Comparison of ENCODE assay signal across 8 cellular contexts in genomic region chr9:3478549-3478953, GRCh38. TPM values are rescaled to one million over a fixed set of nuclear protein-coding genes. Genes with fewer than 3 reads are reported as not detected.
A peak's percentile ranks its signal among the peaks of the same experiment; 100 is the strongest.
DNase-seq lines count a peak whose midpoint lies in the region; ATAC-seq, FAIRE-seq and TF ChIP-seq lines count a peak whose summit lies in the region.

No MANE protein-coding gene starts in this region.

- peak; percentile 46; the same call in 1 of the 2 replicates for ATAC-seq in HCT116

- H4K20me1 ChIP-seq in HCT116 (ENCODE audit: insufficient read depth): no peaks in the 10 kb centered on the region; the same call in 1 of the 2 replicates

- no peaks in the 10 kb centered on the region for H3K27me3 ChIP-seq in HCT116 (ENCODE audit: insufficient read depth, low read length)

- no peak for FAIRE-seq in HTR-8/SVneo (lab: Jason Lieb, UNC)

- no peak overlapping the region for H3K4me3 ChIP-seq in HCT116 (replicated peaks in 1 of 2; ENCODE audit: low read depth in 1 of 2, low read length in 2 of 2)

- H3K9me2 ChIP-seq in HCT116 (ENCODE audit: insufficient read depth): no peaks in the 10 kb centered on the region

- peak overlapping the region; percentile 33 for H3K4me2 ChIP-seq in HCT116 (ENCODE audit: low read length)

- no TSS peak for BruUV-seq in HCT116 (replicated peaks; lab: Mats Ljungman, UMichigan)

- no peaks in the 10 kb centered on the region for H3K36me3 ChIP-seq in HCT116 (ENCODE audit: control insufficient read depth in 1 of 2, insufficient read depth in 2 of 2, low read length in 2 of 2)

- POLR2A ChIA-PET in HCT116 (lab: Charles Lee): no interaction called here

- H3K79me2 ChIP-seq in HCT116 (ENCODE audit: insufficient read depth, low read length): no peaks in the 10 kb centered on the region

- RAD21 ChIA-PET in HCT116 (lab: Charles Lee; ENCODE audit: low non-redundant PET in 1 of 2, low total read pairs in 2 of 2, uncharacterized antibody in 2 of 2, unreplicated experiment in 2 of 2): interaction anchor here in 1 of 2 experiments (1.1 kb wide), 1 partner anchor 11 kb away, joined by 3 read pairs; no protein-coding TSS in a partner anchor

- no peak for TF ChIP-seq RAD21 in HCT116 (IDR thresholded peaks at IDR 0.05; ENCODE audit: low read depth)

- H3K4me1 ChIP-seq in HCT116 (ENCODE audit: control insufficient read depth in 1 of 2, insufficient read depth in 2 of 2, low read length in 2 of 2): peaks cover 10 to 14% of the 10 kb centered on the region in 2 experiments

- H3K9me3 ChIP-seq in HCT116 (ENCODE audit: control insufficient read depth in 1 of 2, insufficient read depth in 1 of 2, low read depth in 1 of 2, low read length in 2 of 2): no peaks in the 10 kb centered on the region

- DNase-seq in HCT116 (ENCODE audit: low read depth, low spot score) (no peak), RKO (ENCODE audit: low spot score) (peak; percentile 11), iPS-NIHi11 (ENCODE audit: low spot score) (peak; percentile 14), HTR-8/SVneo (ENCODE audit: insufficient read length, low spot score) (no peak), NOMO-1 treated with dmso at 0.1 percent for 144 hours (lab: John Stamatoyannopoulos, UW; ENCODE audit: unreplicated experiment) (no peak), NCI-H1930 (lab: John Stamatoyannopoulos, UW) (no peak), GM19238 (ENCODE audit: insufficient read length, low spot score) (no peak)

- H3K27ac ChIP-seq in HCT116 (ENCODE audit: low read depth, low read length): peak overlapping the region; percentile 28; the same call in 1 of the 2 replicates

- TF ChIP-seq POLR2A in GM15510 (IDR thresholded peaks at IDR 0.05; ENCODE audit: borderline replicate concordance, extremely low read depth, insufficient read length) (peak; percentile 17), HCT116 (IDR thresholded peaks at IDR 0.05; ENCODE audit: borderline replicate concordance, extremely low read depth, insufficient read depth, insufficient read length) (no peak)

- H3K9ac ChIP-seq in HCT116 (ENCODE audit: low read length): no peak overlapping the region

- H2AFZ ChIP-seq in HCT116 (ENCODE audit: low read depth, low read length, poor library complexity, severe bottlenecking): no peak overlapping the region

- intact Hi-C loops in HCT116 (cut with micrococcal nuclease): no loop called here

- TF ChIP-seq CTCF in HCT116 (IDR thresholded peaks at IDR 0.05 in 2 of 3, conservative IDR thresholded peaks at IDR 0.05 in 1 of 3; ENCODE audit: borderline replicate concordance in 1 of 3, insufficient read depth in 1 of 3, low read depth in 2 of 3, low read length in 2 of 3): no peak

- CTCF ChIA-PET in HCT116 (lab: Charles Lee): no interaction called here

TF ChIP-seq in HCT116, 20 proteins besides CTCF, POLR2A, EP300 and RAD21:
- TF ChIP-seq SIN3A (IDR thresholded peaks at IDR 0.05; ENCODE audit: low read depth) (no peak), TCF7L2 (IDR thresholded peaks at IDR 0.05; ENCODE audit: borderline replicate concordance, extremely low read depth, insufficient read depth, insufficient read length) (no peak), CEBPB (IDR thresholded peaks at IDR 0.05; ENCODE audit: low read depth) (no peak), ZNF274 (IDR thresholded peaks at IDR 0.05; ENCODE audit: low read depth, low read length) (no peak), YY1 (IDR thresholded peaks at IDR 0.05; ENCODE audit: extremely low read depth, insufficient replicate concordance, low read depth, low read length) (no peak), FOSL1 (IDR thresholded peaks at IDR 0.05; ENCODE audit: low read depth) (no peak), JUND (IDR thresholded peaks at IDR 0.05) (no peak), ELF1 (IDR thresholded peaks at IDR 0.05; ENCODE audit: borderline replicate concordance, low read depth) (no peak), SRF (IDR thresholded peaks at IDR 0.05; ENCODE audit: low read depth) (no peak), EZH2 (IDR thresholded peaks at IDR 0.05) (no peak), SP1 (IDR thresholded peaks at IDR 0.05; ENCODE audit: low read depth) (no peak), ZBTB33 (IDR thresholded peaks at IDR 0.05; ENCODE audit: extremely low read depth, insufficient replicate concordance, low read length) (no peak), CBX3 (IDR thresholded peaks at IDR 0.05; ENCODE audit: low read depth) (no peak), MAX (IDR thresholded peaks at IDR 0.05) (no peak), ZFX (IDR thresholded peaks at IDR 0.05) (no peak), POLR2AphosphoS5 (IDR thresholded peaks at IDR 0.05; ENCODE audit: low read depth, low read length) (no peak)
- TF ChIP-seq, protein P1, sequence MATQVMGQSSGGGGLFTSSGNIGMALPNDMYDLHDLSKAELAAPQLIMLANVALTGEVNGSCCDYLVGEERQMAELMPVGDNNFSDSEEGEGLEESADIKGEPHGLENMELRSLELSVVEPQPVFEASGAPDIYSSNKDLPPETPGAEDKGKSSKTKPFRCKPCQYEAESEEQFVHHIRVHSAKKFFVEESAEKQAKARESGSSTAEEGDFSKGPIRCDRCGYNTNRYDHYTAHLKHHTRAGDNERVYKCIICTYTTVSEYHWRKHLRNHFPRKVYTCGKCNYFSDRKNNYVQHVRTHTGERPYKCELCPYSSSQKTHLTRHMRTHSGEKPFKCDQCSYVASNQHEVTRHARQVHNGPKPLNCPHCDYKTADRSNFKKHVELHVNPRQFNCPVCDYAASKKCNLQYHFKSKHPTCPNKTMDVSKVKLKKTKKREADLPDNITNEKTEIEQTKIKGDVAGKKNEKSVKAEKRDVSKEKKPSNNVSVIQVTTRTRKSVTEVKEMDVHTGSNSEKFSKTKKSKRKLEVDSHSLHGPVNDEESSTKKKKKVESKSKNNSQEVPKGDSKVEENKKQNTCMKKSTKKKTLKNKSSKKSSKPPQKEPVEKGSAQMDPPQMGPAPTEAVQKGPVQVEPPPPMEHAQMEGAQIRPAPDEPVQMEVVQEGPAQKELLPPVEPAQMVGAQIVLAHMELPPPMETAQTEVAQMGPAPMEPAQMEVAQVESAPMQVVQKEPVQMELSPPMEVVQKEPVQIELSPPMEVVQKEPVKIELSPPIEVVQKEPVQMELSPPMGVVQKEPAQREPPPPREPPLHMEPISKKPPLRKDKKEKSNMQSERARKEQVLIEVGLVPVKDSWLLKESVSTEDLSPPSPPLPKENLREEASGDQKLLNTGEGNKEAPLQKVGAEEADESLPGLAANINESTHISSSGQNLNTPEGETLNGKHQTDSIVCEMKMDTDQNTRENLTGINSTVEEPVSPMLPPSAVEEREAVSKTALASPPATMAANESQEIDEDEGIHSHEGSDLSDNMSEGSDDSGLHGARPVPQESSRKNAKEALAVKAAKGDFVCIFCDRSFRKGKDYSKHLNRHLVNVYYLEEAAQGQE (IDR thresholded peaks at IDR 0.05; ENCODE audit: low read depth): no peak
- TF ChIP-seq, protein P2, sequence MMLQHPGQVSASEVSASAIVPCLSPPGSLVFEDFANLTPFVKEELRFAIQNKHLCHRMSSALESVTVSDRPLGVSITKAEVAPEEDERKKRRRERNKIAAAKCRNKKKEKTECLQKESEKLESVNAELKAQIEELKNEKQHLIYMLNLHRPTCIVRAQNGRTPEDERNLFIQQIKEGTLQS (IDR thresholded peaks at IDR 0.05): no peak

RNA-seq across cellular contexts. Expression of gene RFX3, which starts 47.2 kb away (rescaled TPM):
- total RNA-seq in HCT116 (2021; ENCODE audit: unreplicated experiment): 11.8 TPM
- polyA plus RNA-seq in HCT116 (2012): 3.0 and 4.8 TPM in 2 replicates

Comparison
In these comparisons a context has a peak if more than half of its experiments do, and no peak if none do; other contexts are left out.
1. DNase-seq: peak in RKO (single experiment) and iPS-NIHi11 (single experiment); none in HCT116 (single experiment), HTR-8/SVneo (single experiment), NOMO-1 treated with dmso at 0.1 percent for 144 hours (single experiment), NCI-H1930 (0 of 2) and GM19238 (single experiment).